Comparison of ENCODE assay signal across 10 cellular contexts in genomic region chr9:111743275-111743674, GRCh38. TPM values are rescaled to one million over a fixed set of nuclear protein-coding genes. Genes with fewer than 3 reads are reported as not detected.
DNase-seq lines count a peak whose midpoint lies in the region; ATAC-seq and TF ChIP-seq lines count a peak whose summit lies in the region.
"Had no signal": no experiment of that assay in that cellular context is flagged by ENCODE, and none has a peak within 500 bp of the region (broad histone marks: within the 10 kb centered on the region; RNA-seq: fewer than 3 reads in every experiment).

No MANE protein-coding gene starts in this region.

- ATAC-seq in GM19397 (IDR thresholded peaks at IDR 0.05; ENCODE audit: unreplicated experiment) = no peak
- ATAC-seq: natural killer cell had no signal

- WGBS in suprapubic skin = 48% methylated on average over 4 of the region's 4 CpGs

- H3K9me3 ChIP-seq in suprapubic skin = no peaks in the 10 kb centered on the region

- H3K36me3 ChIP-seq in suprapubic skin = no peaks in the 10 kb centered on the region

- in situ Hi-C loops in G401 (cut with HindIII; ENCODE audit: low sequenced_read_pairs) = no loop called here

- no peaks in the 10 kb centered on the region for H3K4me1 ChIP-seq in suprapubic skin

- H3K27ac ChIP-seq in suprapubic skin = no peak overlapping the region

- peak; percentile 35 for DNase-seq in GM03348 (ENCODE audit: low spot score)
- DNase-seq in NB4 (ENCODE audit: low read depth) = peak; percentile 24
- peak; percentile 72 to 85 for DNase-seq in cardiac fibroblast (ENCODE audit: low read depth in 2 of 2)
- peak; percentile 95 for DNase-seq in renal cortical epithelial cell (ENCODE audit: low read depth)
- DNase-seq in NCI-H748 treated with DMSO at 0.1 percent for 48 hours (lab: John Stamatoyannopoulos, UW) = no peak
- DNase-seq in G401 (ENCODE audit: low spot score) = no peak
- no peak for DNase-seq in suprapubic skin (ENCODE audit: low spot score in 2 of 2)
- DNase-seq: natural killer cell, NCI-H146 had no signal

- H3K27me3 ChIP-seq in suprapubic skin = no peaks in the 10 kb centered on the region

- no peak for TF ChIP-seq CTCF in NB4 (IDR thresholded peaks at IDR 0.05; ENCODE audit: low read depth, low read length)
- no peak for TF ChIP-seq CTCF in cardiac fibroblast (IDR thresholded peaks at IDR 0.05; ENCODE audit: low read depth, low read length)
- no peak for TF ChIP-seq CTCF in suprapubic skin (IDR thresholded peaks at IDR 0.05)

- TF ChIP-seq POLR2A in NB4 (IDR thresholded peaks at IDR 0.05; ENCODE audit: extremely low read depth, insufficient read length) = no peak
- no peak for TF ChIP-seq POLR2A in suprapubic skin (IDR thresholded peaks at IDR 0.05)

- no peak for TF ChIP-seq EP300 in suprapubic skin (IDR thresholded peaks at IDR 0.05)

- H3K4me3 ChIP-seq in NB4 (ENCODE audit: low read depth, low read length) = no peak overlapping the region
- no peak overlapping the region for H3K4me3 ChIP-seq in cardiac fibroblast (replicated peaks in 1 of 2; ENCODE audit: low read depth in 2 of 2, low read length in 2 of 2)
- no peak overlapping the region for H3K4me3 ChIP-seq in suprapubic skin

RNA-seq across cellular contexts. Expression of gene SHOC1, which starts 51.5 kb away (rescaled TPM):
- total RNA-seq in renal cortical epithelial cell = 0.30 TPM in 1 of 2 replicates, not detected in the other
- total RNA-seq in G401 (2014; rRNA removed; shearing (Covaris generic)) = not detected in 2 replicates
- 1 to 10 TPM in 2 of 4 donors, under 1 TPM in 2; 0.56 to 1.2 (median 0.98) TPM for total RNA-seq in suprapubic skin
- total RNA-seq: natural killer cell had no signal

Comparison
In these comparisons a context has a peak if more than half of its experiments do, and no peak if none do; other contexts are left out.
1. DNase-seq: peak in GM03348 (single experiment), NB4 (single experiment), cardiac fibroblast (2 of 2) and renal cortical epithelial cell (single experiment); none in NCI-H748 treated with DMSO at 0.1 percent for 48 hours (single experiment), G401 (single experiment) and suprapubic skin (0 of 2).